In the genomic region with DNA sequence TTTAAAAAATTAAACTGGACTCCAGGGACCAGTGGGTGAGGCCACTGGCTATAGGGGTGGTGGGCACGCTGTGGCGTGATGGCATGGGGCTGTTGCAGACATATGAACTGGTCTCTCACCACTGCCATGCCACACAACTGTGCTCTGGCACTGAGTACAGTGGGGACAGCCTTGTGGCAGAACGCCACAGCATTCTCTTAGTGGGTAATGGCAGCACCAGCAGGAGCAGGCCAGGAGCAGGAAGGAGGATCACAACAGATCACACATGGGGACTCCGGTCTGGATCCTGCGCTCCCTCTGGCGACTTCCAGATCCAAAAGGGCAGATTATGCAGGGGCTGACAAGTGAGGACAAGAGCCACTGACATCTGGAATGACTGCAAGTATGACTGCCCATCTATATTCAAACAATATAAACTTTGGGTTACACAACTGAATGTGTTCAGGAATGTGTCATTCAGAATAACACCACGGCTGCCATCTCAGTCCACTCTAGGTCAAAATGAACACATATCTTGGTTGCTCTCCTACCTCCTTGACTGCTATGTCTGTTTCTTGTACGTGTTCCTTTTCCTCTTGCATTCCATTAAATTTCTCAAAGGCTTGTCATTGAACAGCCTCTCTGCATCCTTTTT, we compare ENCODE assay signal across 15 cellular contexts.
"Had no signal": no experiment of that assay in that cellular context is flagged by ENCODE, and none has a peak within 500 bp of the region (broad histone marks: within the 10 kb centered on the region; RNA-seq: fewer than 3 reads in every experiment).

No MANE protein-coding gene starts in this region.

- H3K4me3 ChIP-seq: cardiac muscle cell had no signal

- ATAC-seq: activated CD4-positive, CD25-positive, alpha-beta regulatory T cell treated with anti-CD3 and anti-CD28 coated beads, Interleukin-2, amount 50 U/mL, for 24 hours; foreskin keratinocyte; naive thymus-derived CD4-positive, alpha-beta T cell; T-cell had no signal

- H2AFZ ChIP-seq: parathyroid adenoma had no signal

- H3K9me3 Mint-ChIP-seq: activated naive CD4-positive, alpha-beta T cell treated with anti-CD3 and anti-CD28 coated beads for 36 hours; activated T-helper 2 cell treated with anti-CD3 and anti-CD28 coated beads, Interferon-gamma antibody, Interleukin-2, Interleukin-4, amounts not matched to agents 10 μg/mL and 5 μg/mL and 100 μg/mL, durations not matched to agents 14 hours and 24 hours and 36 hours; naive thymus-derived CD4-positive, alpha-beta T cell; T-cell; type B pancreatic cell had no signal

- H3K27me3 Mint-ChIP-seq: naive thymus-derived CD4-positive, alpha-beta T cell; T-cell; type B pancreatic cell had no signal

- H3K27me3 ChIP-seq: cardiac muscle cell, foreskin keratinocyte, neutrophil had no signal

- H3K4me1 ChIP-seq: parathyroid adenoma had no signal

- H3K27ac ChIP-seq: cardiac muscle cell, foreskin keratinocyte, parathyroid adenoma had no signal

- FAIRE-seq: colon, endothelial cell of umbilical vein had no signal

- H3K27ac Mint-ChIP-seq: activated naive CD4-positive, alpha-beta T cell treated with anti-CD3 and anti-CD28 coated beads for 36 hours; activated T-helper 2 cell treated with anti-CD3 and anti-CD28 coated beads, Interferon-gamma antibody, Interleukin-2, Interleukin-4, amounts not matched to agents 10 μg/mL and 5 μg/mL and 100 μg/mL, durations not matched to agents 14 hours and 24 hours and 36 hours; T-cell; type B pancreatic cell had no signal

- DNase-seq: activated naive CD4-positive, alpha-beta T cell treated with anti-CD3 and anti-CD28 coated beads for 36 hours; foreskin keratinocyte; naive thymus-derived CD4-positive, alpha-beta T cell; stimulated activated CD4-positive, alpha-beta T cell treated with anti-CD3 and anti-CD28 coated beads, Interleukin-2, amount 100 ng/mL, for 48 hours; stimulated activated naive CD4-positive, alpha-beta T cell; T-cell; T-helper 9 cell had no signal

- H3K36me3 ChIP-seq: cardiac muscle cell, neutrophil had no signal

- H3K4me3 Mint-ChIP-seq: activated naive CD4-positive, alpha-beta T cell treated with anti-CD3 and anti-CD28 coated beads for 36 hours; naive thymus-derived CD4-positive, alpha-beta T cell; T-cell; type B pancreatic cell had no signal
